19 cellular contexts compared by ENCODE assay signal in the genomic region with DNA sequence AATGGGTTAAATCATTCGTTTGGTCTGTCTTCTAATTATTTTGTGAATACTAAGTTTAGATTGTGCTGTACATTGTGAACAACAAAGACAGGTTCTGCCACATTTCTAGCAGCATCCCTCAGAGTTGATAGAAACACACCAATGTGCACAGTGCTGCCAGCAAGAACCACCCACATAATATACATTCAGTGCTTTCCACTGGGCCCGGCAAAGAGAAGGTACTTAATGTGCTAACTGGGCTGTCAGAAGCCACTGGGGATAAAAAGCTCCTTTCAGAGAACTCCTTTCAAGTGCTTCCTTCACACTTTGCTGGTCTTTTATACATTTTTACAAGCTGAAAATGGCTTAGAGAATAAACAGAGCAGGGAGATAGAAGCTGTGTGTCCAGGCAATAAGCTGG.
"Had no signal": no experiment of that assay in that cellular context is flagged by ENCODE, and none has a peak within 500 bp of the region (broad histone marks: within the 10 kb centered on the region; RNA-seq: fewer than 3 reads in every experiment).

No MANE protein-coding gene starts in this region.

- H3K27ac ChIP-seq: coronary artery, pancreas, psoas muscle, right lobe of liver, tibial artery, upper lobe of right lung had no signal

- FAIRE-seq: endothelial cell of umbilical vein, islet of Langerhans, pancreas had no signal

- DNase-seq: effector CD4-positive, alpha-beta T cell; endodermal cell; foreskin melanocyte; head of caudate nucleus; kidney glomerular epithelial cell; mammary epithelial cell; naive thymus-derived CD8-positive, alpha-beta T cell; pancreas; psoas muscle; right lobe of liver; stimulated activated CD4-positive, alpha-beta T cell treated with anti-CD3 and anti-CD28 coated beads, Interleukin-4, amount 100 ng/mL, for 1 hour; stimulated activated CD8-positive, alpha-beta memory T cell treated with anti-CD3 and anti-CD28 coated beads, Interleukin-4, amount 100 ng/mL, for 48 hours; stimulated activated naive CD8-positive, alpha-beta T cell treated with anti-CD3 and anti-CD28 coated beads, Interleukin-15, Interleukin-2, amounts not matched to agents 100 U/mL and 50 U/mL, for 24 hours; tibial artery; upper lobe of right lung had no signal

- ATAC-seq: mucosa of descending colon; naive thymus-derived CD8-positive, alpha-beta T cell; pancreas; psoas muscle; right lobe of liver; stimulated activated naive CD8-positive, alpha-beta T cell treated with anti-CD3 and anti-CD28 coated beads, Interleukin-15, Interleukin-2, amounts not matched to agents 100 U/mL and 50 U/mL, for 24 hours; upper lobe of right lung had no signal

- H3K4me1 ChIP-seq: pancreas, psoas muscle, right lobe of liver, tibial artery, upper lobe of right lung had no signal

- H3K27me3 ChIP-seq: pancreas, right lobe of liver, tibial artery, upper lobe of right lung had no signal

- H3K36me3 ChIP-seq: pancreas, right lobe of liver, tibial artery, upper lobe of right lung had no signal

- H3K4me3 ChIP-seq: coronary artery, mucosa of descending colon, pancreas, psoas muscle, right lobe of liver, tibial artery, upper lobe of right lung had no signal

- H3K9me3 ChIP-seq: mucosa of descending colon, pancreas, psoas muscle, right lobe of liver, tibial artery, upper lobe of right lung had no signal
